ENCODE assay signal across 1 cellular context in genomic region chr7:28378574-28379149, GRCh38.
TF ChIP-seq lines count a peak whose summit lies in the region.

No MANE protein-coding gene starts in this region.

TF ChIP-seq in HepG2, 621 proteins besides CTCF, POLR2A, EP300 and RAD21 (continued from another document):
- no peak for TF ChIP-seq ZNF318 (CRISPR knock-in tag; IDR thresholded peaks at IDR 0.05)
TF ChIP-seq in HepG2: peak in this region for 0.
